20 cellular contexts compared by ENCODE assay signal in genomic region chr2:1672738-1673137, GRCh38.
"Had no signal": no experiment of that assay in that cellular context is flagged by ENCODE, and none has a peak within 500 bp of the region (broad histone marks: within the 10 kb centered on the region; RNA-seq: fewer than 3 reads in every experiment).

No MANE protein-coding gene starts in this region.

- H3K4me3 Mint-ChIP-seq: naive thymus-derived CD8-positive, alpha-beta T cell; nephron progenitor cell; stimulated activated naive CD8-positive, alpha-beta T cell treated with anti-CD3 and anti-CD28 coated beads, Interleukin-15, amount 100 ng/mL, for 72 hours had no signal

- H3K4me3 ChIP-seq: coronary artery, lung, right lobe of liver, thyroid gland, vagina had no signal

- H3K79me2 ChIP-seq: parathyroid adenoma had no signal

- H3K36me3 ChIP-seq: right lobe of liver, thyroid gland had no signal

- ATAC-seq: naive thymus-derived CD8-positive, alpha-beta T cell; stimulated activated naive CD8-positive, alpha-beta T cell treated with anti-CD3 and anti-CD28 coated beads, Interleukin-15, amount 100 ng/mL, for 72 hours had no signal

- H3K4me1 Mint-ChIP-seq: naive thymus-derived CD8-positive, alpha-beta T cell; nephron progenitor cell; stimulated activated naive CD8-positive, alpha-beta T cell treated with anti-CD3 and anti-CD28 coated beads, Interleukin-15, amount 100 ng/mL, for 72 hours had no signal

- H3K27ac Mint-ChIP-seq: naive thymus-derived CD8-positive, alpha-beta T cell; nephron progenitor cell; stimulated activated naive CD8-positive, alpha-beta T cell treated with anti-CD3 and anti-CD28 coated beads, Interleukin-15, amount 100 ng/mL, for 72 hours had no signal

- H3K9ac ChIP-seq: parathyroid adenoma had no signal

- H3K9me3 ChIP-seq: right lobe of liver, thyroid gland, vagina had no signal

- H3K36me3 Mint-ChIP-seq: naive thymus-derived CD8-positive, alpha-beta T cell had no signal

- DNase-seq: dermis blood vessel endothelial cell; effector memory CD4-positive, alpha-beta T cell; hypothalamus; mesenchymal stem cell; midbrain; nephron progenitor cell; right lobe of liver; small intestine; stimulated activated CD4-positive, alpha-beta T cell treated with anti-CD3 and anti-CD28 coated beads, Interleukin-15, amount 100 ng/mL, for 24 hours; stimulated activated CD4-positive, alpha-beta T cell treated with anti-CD3 and anti-CD28 coated beads, Interleukin-2, amount 100 ng/mL, for 48 hours; stimulated activated naive CD4-positive, alpha-beta T cell; stimulated activated naive CD8-positive, alpha-beta T cell treated with anti-CD3 and anti-CD28 coated beads, Interleukin-15, amount 100 ng/mL, for 72 hours; thyroid gland; trophoblast cell had no signal

- H3K27me3 ChIP-seq: right lobe of liver, thyroid gland, vagina had no signal

- H3K9me3 Mint-ChIP-seq: naive thymus-derived CD8-positive, alpha-beta T cell; nephron progenitor cell; stimulated activated naive CD8-positive, alpha-beta T cell treated with anti-CD3 and anti-CD28 coated beads, Interleukin-15, amount 100 ng/mL, for 72 hours had no signal

- H3K4me1 ChIP-seq: parathyroid adenoma, right lobe of liver, thyroid gland had no signal

- H3K27me3 Mint-ChIP-seq: progenitor cell of endocrine pancreas; stimulated activated naive CD8-positive, alpha-beta T cell treated with anti-CD3 and anti-CD28 coated beads, Interleukin-15, amount 100 ng/mL, for 72 hours had no signal

- H3K27ac ChIP-seq: coronary artery, parathyroid adenoma, right lobe of liver, thyroid gland, vagina had no signal

- H2AFZ ChIP-seq: parathyroid adenoma had no signal
